In the genomic region with DNA sequence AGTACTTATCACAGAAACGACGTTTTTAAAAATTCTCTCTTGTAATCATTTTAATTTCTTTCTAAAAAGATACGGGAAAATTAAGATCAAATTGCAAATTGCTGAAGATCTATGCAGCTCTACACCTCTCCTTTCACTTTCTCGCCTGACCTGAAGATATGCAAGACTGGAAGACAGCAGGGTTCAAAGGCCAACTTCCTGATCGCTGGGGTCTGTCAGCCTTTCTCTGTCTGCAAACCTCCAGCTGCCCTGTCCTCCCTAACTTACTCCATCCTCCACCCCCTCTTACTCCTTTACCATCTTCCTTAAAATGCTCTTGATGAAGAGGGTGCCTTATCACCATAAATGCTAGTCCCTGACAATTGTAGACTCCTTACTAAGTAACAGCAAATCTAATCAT, we compare ENCODE assay signal across 26 cellular contexts.
A peak's percentile ranks its signal among the peaks of the same experiment; 100 is the strongest.
DNase-seq lines count a peak whose midpoint lies in the region; ATAC-seq, FAIRE-seq and TF ChIP-seq lines count a peak whose summit lies in the region.
"Had no signal": no experiment of that assay in that cellular context is flagged by ENCODE, and none has a peak within 500 bp of the region (broad histone marks: within the 10 kb centered on the region; RNA-seq: fewer than 3 reads in every experiment).

No MANE protein-coding gene starts in this region.

- H3K9me3 ChIP-seq in small intestine (ENCODE audit: control insufficient read depth, low read depth) = no peaks in the 10 kb centered on the region
- H3K9me3 ChIP-seq: A549; BE2C; BLaER1 treated with 17β-estradiol and CSF1 and Interleukin-3, amounts not matched to agents 10 nM and 100 nM had no signal

- ATAC-seq in WTC11 (peak; percentile 55; the same call in 1 of the 2 replicates), GM18519 (IDR thresholded peaks at IDR 0.05; ENCODE audit: low FRiP score, unreplicated experiment) (no peak)
- no peak for ATAC-seq in activated T-helper 17 cell treated with anti-CD3 and anti-CD28 coated beads, Interleukin-2, amount 50 U/mL, for 72 hours (replicated peaks)
- ATAC-seq: A549, HCT116 had no signal

- no peak for FAIRE-seq in small intestine (lab: Jason Lieb, UNC)
- FAIRE-seq: A549, D721Med, GM12891, GM18507, H54 had no signal

- H3K27me3 ChIP-seq in H7 (ENCODE audit: control insufficient read depth, insufficient read depth, low read length) (no peaks in the 10 kb centered on the region), small intestine (ENCODE audit: control insufficient read depth in 2 of 2, insufficient read depth in 2 of 2, low read length in 2 of 2) (no peaks in the 10 kb centered on the region)
- H3K27me3 ChIP-seq: BE2C; BLaER1 treated with 17β-estradiol and CSF1 and Interleukin-3, amounts not matched to agents 10 nM and 100 nM had no signal

- TF ChIP-seq CTCF in WTC11 (IDR thresholded peaks at IDR 0.05) = no peak

- CTCF ChIA-PET in WTC11 (lab: Charles Lee) = interaction anchor here (1.0 to 1.2 kb wide), 3 partner anchors 28 to 287 kb away, joined by 3 to 5 read pairs (median 4); partner anchors contain the start of gene PREP

- peak; percentile 41 for DNase-seq in H7
- DNase-seq in WTC11 (ENCODE audit: low spot score) = no peak
- peak; percentile 39 for DNase-seq in iPS-NIHi11 (ENCODE audit: low spot score)
- DNase-seq in small intestine = peak; percentile 24
- no peak for DNase-seq in UCSD-AML1 (lab: John Stamatoyannopoulos, UW; ENCODE audit: unreplicated experiment)
- DNase-seq: 8988T; ACHN; AML-193; BE2C; CD4-positive, alpha-beta T cell; CD8-positive, alpha-beta memory T cell; DMS 273 treated with DMSO at 0.1 percent for 48 hours; DMS79; EL; GDM1; GM23248 had no signal

- no peak overlapping the region for H3K27ac Mint-ChIP-seq in WTC11
- H3K27ac Mint-ChIP-seq in activated T-helper 17 cell treated with anti-CD3 and anti-CD28 coated beads, Interleukin-2, amount 50 U/mL, for 72 hours = no peak overlapping the region
- H3K27ac Mint-ChIP-seq: CD14-positive monocyte; CD4-positive, alpha-beta T cell; CD8-positive, alpha-beta memory T cell had no signal

- no peaks in the 10 kb centered on the region for H3K27me3 Mint-ChIP-seq in WTC11 (ENCODE audit: low read depth)
- peaks cover 29% of the 10 kb centered on the region for H3K27me3 Mint-ChIP-seq in activated T-helper 17 cell treated with anti-CD3 and anti-CD28 coated beads, Interleukin-2, amount 50 U/mL, for 72 hours

- no peaks in the 10 kb centered on the region for H3K36me3 Mint-ChIP-seq in WTC11
- H3K36me3 Mint-ChIP-seq in activated T-helper 17 cell treated with anti-CD3 and anti-CD28 coated beads, Interleukin-2, amount 50 U/mL, for 72 hours (ENCODE audit: low read depth) = no peaks in the 10 kb centered on the region
- H3K36me3 Mint-ChIP-seq: CD14-positive monocyte; CD8-positive, alpha-beta memory T cell had no signal

- WGBS in small intestine, 3 donors = 18 to 56% (median 35%) methylated on average over 5 of the region's 5 CpGs

- H3K9me3 Mint-ChIP-seq in WTC11 = no peaks in the 10 kb centered on the region
- no peaks in the 10 kb centered on the region for H3K9me3 Mint-ChIP-seq in activated T-helper 17 cell treated with anti-CD3 and anti-CD28 coated beads, Interleukin-2, amount 50 U/mL, for 72 hours
- H3K9me3 Mint-ChIP-seq: CD4-positive, alpha-beta T cell; CD8-positive, alpha-beta memory T cell had no signal

- H3K4me1 Mint-ChIP-seq in WTC11 = peaks cover 5% of the 10 kb centered on the region
- no peaks in the 10 kb centered on the region for H3K4me1 Mint-ChIP-seq in activated T-helper 17 cell treated with anti-CD3 and anti-CD28 coated beads, Interleukin-2, amount 50 U/mL, for 72 hours
- H3K4me1 Mint-ChIP-seq: CD14-positive monocyte; CD8-positive, alpha-beta memory T cell had no signal

- H3K4me1 ChIP-seq in small intestine (ENCODE audit: control insufficient read depth in 2 of 2, insufficient read depth in 1 of 2, low read depth in 1 of 2, low read length in 1 of 2) = peaks cover 0 to 2% of the 10 kb centered on the region in 2 donors
- H3K4me1 ChIP-seq: A549; BLaER1 treated with 17β-estradiol and CSF1 and Interleukin-3, amounts not matched to agents 10 nM and 100 nM had no signal

- no peak overlapping the region for H3K4me3 Mint-ChIP-seq in WTC11
- H3K4me3 Mint-ChIP-seq in activated T-helper 17 cell treated with anti-CD3 and anti-CD28 coated beads, Interleukin-2, amount 50 U/mL, for 72 hours = no peak overlapping the region
- H3K4me3 Mint-ChIP-seq: CD14-positive monocyte; CD4-positive, alpha-beta T cell; CD8-positive, alpha-beta memory T cell had no signal

- H3K36me3 ChIP-seq in H7 (replicated peaks; ENCODE audit: control insufficient read depth, insufficient read depth, low read length) (no peaks in the 10 kb centered on the region), small intestine (ENCODE audit: control insufficient read depth in 2 of 2, insufficient read depth in 2 of 2, low read length in 2 of 2) (no peaks in the 10 kb centered on the region)

- H3K27ac ChIP-seq in small intestine (ENCODE audit: low read depth in 1 of 2, low read length in 1 of 2) = no peak overlapping the region
- H3K27ac ChIP-seq: A549; BLaER1 treated with 17β-estradiol and CSF1 and Interleukin-3, amounts not matched to agents 10 nM and 100 nM; GM23248 had no signal

- H3K4me3 ChIP-seq in H7 (ENCODE audit: insufficient read depth, low read depth, low read length) = no peak overlapping the region
- no peak overlapping the region for H3K4me3 ChIP-seq in small intestine (ENCODE audit: low read depth in 1 of 2, low read length in 2 of 2)
- H3K4me3 ChIP-seq: A549; BLaER1 treated with 17β-estradiol and CSF1 and Interleukin-3, amounts not matched to agents 10 nM and 100 nM; GM23248 had no signal

- POLR2A ChIA-PET in WTC11 (lab: Charles Lee) = no interaction called here

TF ChIP-seq in WTC11, 78 proteins besides CTCF, POLR2A, EP300 and RAD21 (continues in another document):
- no peak for TF ChIP-seq ZBTB21 (CRISPR knock-in tag; IDR thresholded peaks at IDR 0.05; ENCODE audit: borderline replicate concordance)
- no peak for TF ChIP-seq ELF4 (CRISPR knock-in tag; IDR thresholded peaks at IDR 0.05; ENCODE audit: low read depth)
- TF ChIP-seq, protein P1, sequence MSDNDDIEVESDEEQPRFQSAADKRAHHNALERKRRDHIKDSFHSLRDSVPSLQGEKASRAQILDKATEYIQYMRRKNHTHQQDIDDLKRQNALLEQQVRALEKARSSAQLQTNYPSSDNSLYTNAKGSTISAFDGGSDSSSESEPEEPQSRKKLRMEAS (CRISPR knock-in tag; IDR thresholded peaks at IDR 0.05) = no peak
- TF ChIP-seq, protein P2, sequence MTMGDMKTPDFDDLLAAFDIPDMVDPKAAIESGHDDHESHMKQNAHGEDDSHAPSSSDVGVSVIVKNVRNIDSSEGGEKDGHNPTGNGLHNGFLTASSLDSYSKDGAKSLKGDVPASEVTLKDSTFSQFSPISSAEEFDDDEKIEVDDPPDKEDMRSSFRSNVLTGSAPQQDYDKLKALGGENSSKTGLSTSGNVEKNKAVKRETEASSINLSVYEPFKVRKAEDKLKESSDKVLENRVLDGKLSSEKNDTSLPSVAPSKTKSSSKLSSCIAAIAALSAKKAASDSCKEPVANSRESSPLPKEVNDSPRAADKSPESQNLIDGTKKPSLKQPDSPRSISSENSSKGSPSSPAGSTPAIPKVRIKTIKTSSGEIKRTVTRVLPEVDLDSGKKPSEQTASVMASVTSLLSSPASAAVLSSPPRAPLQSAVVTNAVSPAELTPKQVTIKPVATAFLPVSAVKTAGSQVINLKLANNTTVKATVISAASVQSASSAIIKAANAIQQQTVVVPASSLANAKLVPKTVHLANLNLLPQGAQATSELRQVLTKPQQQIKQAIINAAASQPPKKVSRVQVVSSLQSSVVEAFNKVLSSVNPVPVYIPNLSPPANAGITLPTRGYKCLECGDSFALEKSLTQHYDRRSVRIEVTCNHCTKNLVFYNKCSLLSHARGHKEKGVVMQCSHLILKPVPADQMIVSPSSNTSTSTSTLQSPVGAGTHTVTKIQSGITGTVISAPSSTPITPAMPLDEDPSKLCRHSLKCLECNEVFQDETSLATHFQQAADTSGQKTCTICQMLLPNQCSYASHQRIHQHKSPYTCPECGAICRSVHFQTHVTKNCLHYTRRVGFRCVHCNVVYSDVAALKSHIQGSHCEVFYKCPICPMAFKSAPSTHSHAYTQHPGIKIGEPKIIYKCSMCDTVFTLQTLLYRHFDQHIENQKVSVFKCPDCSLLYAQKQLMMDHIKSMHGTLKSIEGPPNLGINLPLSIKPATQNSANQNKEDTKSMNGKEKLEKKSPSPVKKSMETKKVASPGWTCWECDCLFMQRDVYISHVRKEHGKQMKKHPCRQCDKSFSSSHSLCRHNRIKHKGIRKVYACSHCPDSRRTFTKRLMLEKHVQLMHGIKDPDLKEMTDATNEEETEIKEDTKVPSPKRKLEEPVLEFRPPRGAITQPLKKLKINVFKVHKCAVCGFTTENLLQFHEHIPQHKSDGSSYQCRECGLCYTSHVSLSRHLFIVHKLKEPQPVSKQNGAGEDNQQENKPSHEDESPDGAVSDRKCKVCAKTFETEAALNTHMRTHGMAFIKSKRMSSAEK (CRISPR knock-in tag; IDR thresholded peaks at IDR 0.05; ENCODE audit: borderline replicate concordance) = no peak
- TF ChIP-seq ZNF138 (CRISPR knock-in tag; conservative IDR thresholded peaks at IDR 0.05) = no peak
- TF ChIP-seq CBFB (CRISPR knock-in tag; IDR thresholded peaks at IDR 0.05; ENCODE audit: low read depth) = no peak
- no peak for TF ChIP-seq ZNF281 (CRISPR knock-in tag; IDR thresholded peaks at IDR 0.05)
- TF ChIP-seq KAT7 (CRISPR knock-in tag; IDR thresholded peaks at IDR 0.05; ENCODE audit: borderline replicate concordance) = no peak

Comparison
In these comparisons a context has a peak if more than half of its experiments do, and no peak if none do; other contexts are left out.
1. DNase-seq: peak in H7 (single experiment), iPS-NIHi11 (single experiment) and small intestine (single experiment); none in WTC11 (single experiment) and UCSD-AML1 (single experiment).